Comparison of ENCODE assay signal across 36 cellular contexts in genomic region chr4:80526697-80527096, GRCh38.
"Had no signal": no experiment of that assay in that cellular context is flagged by ENCODE, and none has a peak within 500 bp of the region (broad histone marks: within the 10 kb centered on the region; RNA-seq: fewer than 3 reads in every experiment).

No MANE protein-coding gene starts in this region.

- H3K4me3 ChIP-seq: MG63 had no signal

- H3K9me3 ChIP-seq: MG63 had no signal

- H3K27me3 ChIP-seq: MG63 had no signal

- DNase-seq: Karpas-422, Kasumi-1, MG63, MM.1S, MV-4-11, NCI-H1048, NCI-H1092, NCI-H1092 treated with DMSO at 0.1 percent for 48 hours, NCI-H1105, NCI-H1105 treated with DMSO at 0.1 percent for 48 hours, NCI-H1417, NCI-H1417 treated with DMSO at 0.1 percent for 48 hours, NCI-H1436, NCI-H1436 treated with DMSO at 0.1 percent for 48 hours, NCI-H146, NCI-H1694, NCI-H1694 treated with DMSO at 0.1 percent for 48 hours, NCI-H187, NCI-H187 treated with DMSO at 0.1 percent for 48 hours, NCI-H1930, NCI-H2029, NCI-H2029 treated with DMSO at 0.1 percent for 48 hours, NCI-H2081, NCI-H2081 treated with DMSO at 0.1 percent for 48 hours, NCI-H2107, NCI-H2171, NCI-H2171 treated with DMSO at 0.1 percent for 48 hours, NCI-H2227 treated with DMSO at 0.1 percent for 48 hours, NCI-H226, NCI-H345, NCI-H446, NCI-H446 treated with DMSO at 0.1 percent for 48 hours, NCI-H510A, NCI-H510A treated with DMSO at 0.1 percent for 48 hours, NCI-H524, NCI-H524 treated with DMSO at 0.1 percent for 48 hours had no signal

- H3K36me3 ChIP-seq: MG63 had no signal
